Comparison of ENCODE assay signal across 7 cellular contexts in the genomic region with DNA sequence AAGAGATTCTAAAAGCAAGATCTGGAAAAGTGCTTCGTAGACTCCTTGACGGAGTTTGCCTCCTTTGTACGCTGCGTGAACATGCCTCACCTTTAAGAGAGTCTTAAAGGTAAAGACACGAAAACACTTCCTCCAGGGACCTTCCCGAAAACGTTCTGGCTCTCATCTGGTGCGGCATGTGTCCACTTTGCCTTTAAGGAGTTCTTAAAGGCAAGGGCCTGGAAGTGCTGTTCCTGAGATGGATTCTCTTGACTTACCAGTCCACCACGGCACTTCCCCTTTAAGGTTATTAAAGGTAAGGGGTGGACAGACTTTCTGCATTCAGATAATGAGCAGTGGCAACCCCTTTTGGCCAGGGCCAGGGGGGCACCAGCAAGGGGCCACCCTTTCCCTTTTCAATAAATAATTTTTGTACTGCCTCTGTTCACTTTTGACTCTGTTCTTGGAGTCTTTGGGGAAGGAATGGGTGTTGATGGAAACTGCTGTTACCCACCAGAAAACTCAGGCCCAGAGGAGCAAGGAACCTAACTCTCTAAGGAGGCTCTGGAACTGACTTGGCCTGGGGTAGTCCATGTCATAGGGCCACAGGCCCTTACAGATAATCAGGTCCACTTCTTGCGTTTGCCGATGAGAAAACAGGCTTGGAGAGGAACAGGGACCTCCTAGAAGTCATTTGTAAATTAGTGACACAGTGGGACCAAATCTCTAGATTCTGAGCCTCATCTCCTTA. TPM values are rescaled to one million over a fixed set of nuclear protein-coding genes. Genes with fewer than 3 reads are reported as not detected.
DNase-seq lines count a peak whose midpoint lies in the region; ATAC-seq, FAIRE-seq and TF ChIP-seq lines count a peak whose summit lies in the region.
"Had no signal": no experiment of that assay in that cellular context is flagged by ENCODE, and none has a peak within 500 bp of the region (broad histone marks: within the 10 kb centered on the region; RNA-seq: fewer than 3 reads in every experiment).

No MANE protein-coding gene starts in this region.

- H3K4me1 ChIP-seq in OCI-LY3 (ENCODE audit: low read length) = peaks cover 22% of the 10 kb centered on the region

- intact Hi-C loops in dorsolateral prefrontal cortex (cut with DNase I) = no loop called here

- FAIRE-seq in GM12891 (lab: Jason Lieb, UNC) = peak; percentile 68
- FAIRE-seq: frontal cortex had no signal

- H3K27me3 ChIP-seq in OCI-LY3 (ENCODE audit: low read depth, low read length) (no peaks in the 10 kb centered on the region), dorsolateral prefrontal cortex (no peaks in the 10 kb centered on the region)

- peaks cover 53% of the 10 kb centered on the region for H3K4me1 Mint-ChIP-seq in neural crest cell

- H3K4me3 Mint-ChIP-seq in neural crest cell = peak overlapping the region; percentile 98

- peaks cover 5% of the 10 kb centered on the region for H3K27me3 Mint-ChIP-seq in neural crest cell (ENCODE audit: low read depth)

- H3K36me3 ChIP-seq in OCI-LY3 (replicated peaks; ENCODE audit: low read depth, low read length) = no peaks in the 10 kb centered on the region

- peak overlapping the region; percentile 93 for H3K27ac Mint-ChIP-seq in neural crest cell (ENCODE audit: unreplicated experiment)

- H3K79me2 ChIP-seq in OCI-LY3 (ENCODE audit: low read length) = no peaks in the 10 kb centered on the region

- H3K9ac ChIP-seq in OCI-LY3 (ENCODE audit: low read length) = peak overlapping the region; percentile 42; the same call in 1 of the 2 replicates

- H3K9me3 Mint-ChIP-seq in neural crest cell = no peaks in the 10 kb centered on the region

- peak overlapping the region; percentile 15; the same call in 1 of the 2 replicates for H2AFZ ChIP-seq in OCI-LY3 (ENCODE audit: low read depth, low read length)

- no peaks in the 10 kb centered on the region for H3K36me3 Mint-ChIP-seq in neural crest cell (ENCODE audit: low read depth)

- DNase-seq in GM12891 (ENCODE audit: insufficient read length, low spot score) = no peak
- DNase-seq in dorsolateral prefrontal cortex = no peak
- DNase-seq in neural crest cell (ENCODE audit: low read depth, low spot score) = peak; percentile 44
- DNase-seq in cerebellar nuclear complex (lab: John Stamatoyannopoulos, UW) = no peak

- peak; percentile 49; the same call in 1 of the 2 replicates for TF ChIP-seq POLR2A in GM12891 (IDR thresholded peaks at IDR 0.05; ENCODE audit: low read depth, low read length)

- peak; percentile 28 for ATAC-seq in HG03095 (IDR thresholded peaks at IDR 0.05; ENCODE audit: unreplicated experiment)

- H4K20me1 ChIP-seq in OCI-LY3 (ENCODE audit: insufficient read depth, low read length) = no peaks in the 10 kb centered on the region

- H3K4me2 ChIP-seq in OCI-LY3 (ENCODE audit: low read length) = peak overlapping the region; percentile 63

- TF ChIP-seq CTCF in OCI-LY3 (IDR thresholded peaks at IDR 0.05; ENCODE audit: low read depth, low read length) (no peak), dorsolateral prefrontal cortex (IDR thresholded peaks at IDR 0.05 in 54 of 56, conservative IDR thresholded peaks at IDR 0.05 in 2 of 56; ENCODE audit: low read depth in 1 of 56, partially characterized antibody in 56 of 56) (no peak), neural crest cell (conservative IDR thresholded peaks at IDR 0.05) (no peak)

- H3K27ac ChIP-seq in OCI-LY3 (ENCODE audit: low read length) (no peak overlapping the region), dorsolateral prefrontal cortex (no peak overlapping the region)

- no peaks in the 10 kb centered on the region for H3K9me3 ChIP-seq in OCI-LY3 (ENCODE audit: insufficient read depth, low read length)

- H3K4me3 ChIP-seq in OCI-LY3 (ENCODE audit: low read length) = peak overlapping the region; percentile 70
- peak overlapping the region in 58 of 59 donors; percentile 26 to 68 (median 51) for H3K4me3 ChIP-seq in dorsolateral prefrontal cortex

TF ChIP-seq in GM12891, 5 proteins besides CTCF, POLR2A, EP300 and RAD21:
- TF ChIP-seq POU2F2 (IDR thresholded peaks at IDR 0.05; ENCODE audit: low read depth, low read length) (no peak), PAX5 (IDR thresholded peaks at IDR 0.05; ENCODE audit: insufficient read depth, low read length, severe bottlenecking) (no peak), POLR2AphosphoS5 (IDR thresholded peaks at IDR 0.05; ENCODE audit: low read depth, low read length) (peak; percentile 23; the same call in 1 of the 2 replicates), SPI1 (IDR thresholded peaks at IDR 0.05; ENCODE audit: low read depth, low read length) (peak; percentile 89), TAF1 (IDR thresholded peaks at IDR 0.05; ENCODE audit: low read depth, low read length) (no peak)

RNA-seq across cellular contexts. Expression of a gene that starts 4.4 kb away (rescaled TPM):
- 0.76 TPM for polyA plus RNA-seq in GM12891 (2012; ENCODE audit: low read depth, missing spikeins)
- 1 to 10 TPM in 103 of 120 experiments, under 1 TPM in 17; 0.51 to 5.3 (median 1.6) TPM for total RNA-seq in dorsolateral prefrontal cortex
- 3.0 and 3.6 TPM in 2 replicates for total RNA-seq in neural crest cell

RNA-seq across cellular contexts. Expression of a gene that starts 15.9 kb away (rescaled TPM):
- polyA plus RNA-seq in GM12891 (2012; ENCODE audit: low read depth, missing spikeins) = 31.2 TPM
- total RNA-seq in dorsolateral prefrontal cortex (10 to 100 TPM; 15.6 to 75.0 (median 31.2) TPM), neural crest cell (14.3 and 16.3 TPM in 2 replicates)

RNA-seq across cellular contexts. Expression of a gene that starts 31.5 kb away (rescaled TPM):
- polyA plus RNA-seq in GM12891 (2012; ENCODE audit: low read depth, missing spikeins) = 26.3 TPM
- total RNA-seq in dorsolateral prefrontal cortex = 10 to 100 TPM; 54.8 to 96.7 (median 72.6) TPM
- 103 and 110 TPM in 2 replicates for total RNA-seq in neural crest cell

RNA-seq across cellular contexts. Expression of a gene that starts 41.8 kb away (rescaled TPM):
- 67.7 TPM for polyA plus RNA-seq in GM12891 (2012; ENCODE audit: low read depth, missing spikeins)
- total RNA-seq in dorsolateral prefrontal cortex = 10 to 100 TPM; 35.6 to 70.9 (median 49.6) TPM
- 134 and 136 TPM in 2 replicates for total RNA-seq in neural crest cell

RNA-seq across cellular contexts. Expression of a gene that starts 51.0 kb away (rescaled TPM):
- 1.3 TPM for polyA plus RNA-seq in GM12891 (2012; ENCODE audit: low read depth, missing spikeins)
- total RNA-seq in dorsolateral prefrontal cortex = 10 to 100 TPM in 49 of 120 experiments, 1 to 10 TPM in 71; 2.9 to 29.5 (median 9.1) TPM
- total RNA-seq in neural crest cell = 63.2 and 68.6 TPM in 2 replicates
